19 cellular contexts compared by ENCODE assay signal in the genomic region with DNA sequence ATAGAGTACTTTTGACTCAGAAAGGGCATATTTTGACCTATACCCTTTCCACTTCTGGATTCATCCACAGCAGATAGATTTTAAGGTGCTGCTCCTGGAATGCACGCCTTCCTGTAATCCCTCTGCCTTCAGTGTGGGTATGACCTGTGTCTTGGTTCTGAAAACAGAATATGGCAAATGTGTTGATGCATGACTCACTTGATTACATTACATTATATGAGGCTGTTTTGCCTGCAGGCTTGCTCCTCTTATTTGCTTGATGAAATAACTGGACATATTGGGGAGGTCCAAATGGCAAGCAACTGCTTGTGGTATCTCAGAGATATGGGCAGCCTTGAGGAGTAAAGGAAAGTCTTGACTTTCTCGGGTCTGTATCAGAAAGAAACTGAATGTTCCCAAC.
"Had no signal": no experiment of that assay in that cellular context is flagged by ENCODE, and none has a peak within 500 bp of the region (broad histone marks: within the 10 kb centered on the region; RNA-seq: fewer than 3 reads in every experiment).

No MANE protein-coding gene starts in this region.

- H3K9me3 ChIP-seq: gastrocnemius medialis, neutrophil, right lobe of liver, thoracic aorta had no signal

- H3K36me3 ChIP-seq: gastrocnemius medialis, neutrophil, right lobe of liver, thoracic aorta had no signal

- H3K4me3 ChIP-seq: gastrocnemius medialis, right lobe of liver, thoracic aorta had no signal

- H3K27me3 ChIP-seq: gastrocnemius medialis, neutrophil, right lobe of liver had no signal

- H3K27ac ChIP-seq: gastrocnemius medialis, neutrophil, right lobe of liver, thoracic aorta had no signal

- H3K4me1 ChIP-seq: gastrocnemius medialis, right lobe of liver had no signal

- DNase-seq: activated CD4-positive, alpha-beta memory T cell treated with anti-CD3 and anti-CD28 coated beads, Interleukin-2, amount 10 ng/mL, durations not matched to agents 7 days and 5 days; activated CD4-positive, alpha-beta T cell treated with anti-CD3 and anti-CD28 coated beads, Interleukin-2, amount 10 ng/mL, durations not matched to agents 7 days and 5 days; activated CD4-positive, CD25-positive, alpha-beta regulatory T cell treated with anti-CD3 and anti-CD28 coated beads, Interleukin-2, amount 50 U/mL, for 72 hours; activated CD8-positive, alpha-beta memory T cell treated with anti-CD3 and anti-CD28 coated beads, Interleukin-2, amount 50 U/mL, for 48 hours; activated naive CD8-positive, alpha-beta T cell treated with anti-CD3 and anti-CD28 coated beads, Interleukin-2, amount 50 U/mL, for 24 hours; activated T-cell treated with anti-CD3 and anti-CD28 coated beads, Interleukin-2, amount 50 U/mL, for 24 hours; amygdala; endodermal cell; gastrocnemius medialis; glutamatergic neuron; islet precursor cell; left cardiac atrium; left ventricle myocardium superior; nephron progenitor cell; right lobe of liver; stimulated activated CD4-positive, alpha-beta T cell treated with anti-CD3 and anti-CD28 coated beads, Interleukin-2, amount 100 ng/mL, for 48 hours; trophoblast cell had no signal
